In the genomic region with DNA sequence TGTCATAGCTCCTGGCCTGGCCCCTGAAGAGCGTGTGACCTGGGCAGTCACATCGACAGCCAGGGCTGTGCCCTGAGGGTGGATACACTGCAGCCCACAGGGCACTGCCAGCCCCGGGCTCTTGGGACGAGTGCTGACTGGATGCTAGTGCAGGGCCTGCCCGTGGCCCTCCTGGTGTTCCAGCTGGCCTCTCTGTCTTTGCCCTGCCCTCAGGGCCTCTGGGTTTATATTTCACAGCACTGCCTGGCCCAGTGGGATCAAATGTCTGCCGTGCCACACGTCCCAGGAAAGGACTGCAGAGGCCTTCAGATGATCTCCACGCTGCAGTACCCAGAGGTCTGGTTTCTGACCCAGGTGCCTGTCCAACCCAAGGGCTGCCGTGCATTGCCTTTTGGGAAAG, we compare ENCODE assay signal across 17 cellular contexts. TPM values are rescaled to one million over a fixed set of nuclear protein-coding genes. Genes with fewer than 3 reads are reported as not detected.
A peak's percentile ranks its signal among the peaks of the same experiment; 100 is the strongest.
DNase-seq lines count a peak whose midpoint lies in the region; ATAC-seq and TF ChIP-seq lines count a peak whose summit lies in the region.
"Had no signal": no experiment of that assay in that cellular context is flagged by ENCODE, and none has a peak within 500 bp of the region (broad histone marks: within the 10 kb centered on the region; RNA-seq: fewer than 3 reads in every experiment).

No MANE protein-coding gene starts in this region.

- no peaks in the 10 kb centered on the region for H3K27me3 ChIP-seq in upper lobe of right lung
- H3K27me3 ChIP-seq: pancreas, testis had no signal

- DNase-seq in Right ventricle myocardium inferior (ENCODE audit: missing footprints) (peak; percentile 83), cardiac septum (ENCODE audit: low spot score) (no peak), left ventricle myocardium superior (peak; percentile 85), upper lobe of right lung (no peak), left lobe of liver (ENCODE audit: low spot score) (no peak)
- no peak for DNase-seq in central memory CD4-positive, alpha-beta T cell
- DNase-seq: activated gamma-delta T cell treated with Interleukin-2 at 50 U/mL for 16 hours; brain microvascular endothelial cell; COR-L47; effector memory CD4-positive, alpha-beta T cell; foreskin fibroblast; NCI-H345; testis; WERI-Rb-1 had no signal

- peak; percentile 89 for ATAC-seq in Right ventricle myocardium inferior
- peak; percentile 90 for ATAC-seq in left ventricle myocardium superior
- ATAC-seq in upper lobe of right lung = peak; percentile 36
- no peak for ATAC-seq in left lobe of liver

- H3K9me3 ChIP-seq in upper lobe of right lung = no peaks in the 10 kb centered on the region
- H3K9me3 ChIP-seq: pancreas, testis had no signal

- H3K36me3 ChIP-seq in upper lobe of right lung = no peaks in the 10 kb centered on the region
- H3K36me3 ChIP-seq: brain microvascular endothelial cell, pancreas, WERI-Rb-1 had no signal

- no peak overlapping the region for H3K4me3 ChIP-seq in upper lobe of right lung
- H3K4me3 ChIP-seq: pancreas, testis had no signal

- H3K4me1 ChIP-seq in upper lobe of right lung = no peaks in the 10 kb centered on the region
- H3K4me1 ChIP-seq: pancreas had no signal

- no peak for TF ChIP-seq CTCF in upper lobe of right lung (IDR thresholded peaks at IDR 0.05)

- no peak overlapping the region for H3K27ac ChIP-seq in upper lobe of right lung
- H3K27ac ChIP-seq: brain microvascular endothelial cell, pancreas, testis, WERI-Rb-1 had no signal

- intact Hi-C loops in Right ventricle myocardium inferior (cut with DNase I) = no loop called here
- intact Hi-C loops in cardiac septum (cut with DNase I) = no loop called here
- intact Hi-C loops in left ventricle myocardium superior (cut with micrococcal nuclease) = no loop called here
- intact Hi-C loops in upper lobe of right lung (cut with DNase I) = no loop called here

RNA-seq across cellular contexts. Expression of a gene that starts 10.1 kb away (rescaled TPM):
- total RNA-seq in Right ventricle myocardium inferior (0.84 TPM), cardiac septum (3.4 TPM), left ventricle myocardium superior (0.74 TPM), upper lobe of right lung (not detected), left lobe of liver (not detected)
- total RNA-seq: mesothelial cell of epicardium, OCI-LY7, pancreas had no signal

RNA-seq across cellular contexts. Expression of a gene that starts 10.6 kb away (rescaled TPM):
- total RNA-seq in Right ventricle myocardium inferior = 294 TPM
- total RNA-seq in cardiac septum = 156 TPM
- total RNA-seq in left ventricle myocardium superior = 268 TPM
- total RNA-seq in upper lobe of right lung = 3.2 TPM
- 0.20 TPM for total RNA-seq in left lobe of liver

RNA-seq across cellular contexts. Expression of a gene that starts 39.2 kb away (rescaled TPM):
- total RNA-seq in Right ventricle myocardium inferior (0.35 TPM), cardiac septum (0.30 TPM), left ventricle myocardium superior (0.52 TPM), upper lobe of right lung (1.0 TPM), left lobe of liver (1.1 TPM)

RNA-seq across cellular contexts. Expression of a gene that starts 59.8 kb away (rescaled TPM):
- total RNA-seq in Right ventricle myocardium inferior (not detected), cardiac septum (not detected), left ventricle myocardium superior (not detected), upper lobe of right lung (3.5 TPM), left lobe of liver (not detected)
- total RNA-seq: mesothelial cell of epicardium, OCI-LY7, pancreas had no signal

Comparison
In these comparisons a context has a peak if more than half of its experiments do, and no peak if none do; other contexts are left out.
1. DNase-seq: peak in Right ventricle myocardium inferior (single experiment) and left ventricle myocardium superior (single experiment); none in cardiac septum (single experiment), upper lobe of right lung (single experiment), central memory CD4-positive, alpha-beta T cell (single experiment) and left lobe of liver (single experiment).
2. RNA of a gene that starts 10.6 kb away (total RNA-seq): 294 TPM in Right ventricle myocardium inferior (single experiment), 268 TPM in left ventricle myocardium superior (single experiment) and 156 TPM in cardiac septum (single experiment); 3.2 TPM in upper lobe of right lung (single experiment) and 0.20 TPM in left lobe of liver (single experiment); every median in the first group is over 10 times any median in the second.